Comparison of ENCODE assay signal across 11 cellular contexts in the genomic region with DNA sequence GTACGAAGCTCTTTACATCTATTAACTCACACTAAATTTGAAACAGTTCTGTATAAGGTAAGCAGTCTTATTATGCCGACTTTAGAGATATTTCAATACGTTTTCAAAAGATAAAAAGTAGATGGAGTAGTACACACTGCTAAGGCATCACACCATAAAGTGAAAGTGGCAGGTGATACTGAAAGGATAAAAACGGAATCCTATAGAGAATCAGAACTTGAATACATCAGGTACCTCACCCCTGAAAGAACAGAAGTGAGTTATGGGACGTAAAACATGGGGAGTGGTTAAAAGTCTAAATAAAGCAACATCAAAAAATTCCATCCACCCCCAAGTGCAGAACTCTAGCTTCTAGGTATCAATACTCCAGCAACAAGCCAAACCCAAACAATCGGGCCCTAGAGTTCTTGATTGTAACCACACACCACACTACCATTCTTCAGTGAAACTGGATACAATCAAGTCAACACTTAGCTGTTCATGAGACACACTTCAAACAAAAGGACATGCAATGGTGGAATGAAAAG.
DNase-seq lines count a peak whose midpoint lies in the region; ATAC-seq and TF ChIP-seq lines count a peak whose summit lies in the region.
"Had no signal": no experiment of that assay in that cellular context is flagged by ENCODE, and none has a peak within 500 bp of the region (broad histone marks: within the 10 kb centered on the region; RNA-seq: fewer than 3 reads in every experiment).

No MANE protein-coding gene starts in this region.

- H3K27ac ChIP-seq in right atrium auricular region = no peak overlapping the region
- H3K27ac ChIP-seq: neural progenitor cell, upper lobe of left lung had no signal

- TF ChIP-seq CTCF in right atrium auricular region (IDR thresholded peaks at IDR 0.05) = no peak

- H3K4me1 ChIP-seq in right atrium auricular region = no peaks in the 10 kb centered on the region
- H3K4me1 ChIP-seq: upper lobe of left lung had no signal

- H3K36me3 ChIP-seq in right atrium auricular region = no peaks in the 10 kb centered on the region
- H3K36me3 ChIP-seq: neural progenitor cell, upper lobe of left lung had no signal

- peak; percentile 16 for DNase-seq in NCI-H345 treated with DMSO at 0.1 percent for 48 hours (lab: John Stamatoyannopoulos, UW; ENCODE audit: unreplicated experiment)
- DNase-seq in NCI-H146 treated with DMSO at 0.1 percent for 48 hours (lab: John Stamatoyannopoulos, UW; ENCODE audit: unreplicated experiment) = no peak
- no peak for DNase-seq in right atrium auricular region (ENCODE audit: low spot score)
- DNase-seq in stimulated activated CD4-positive, alpha-beta T cell treated with anti-CD3 and anti-CD28 coated beads, Interleukin-2, amount 100 ng/mL, for 48 hours = no peak
- DNase-seq: stimulated activated CD4-positive, alpha-beta T cell treated with anti-CD3 and anti-CD28 coated beads, Interleukin-4, amount 100 ng/mL, for 4 hours; upper lobe of left lung had no signal

- no peak overlapping the region for H3K4me3 ChIP-seq in right atrium auricular region
- H3K4me3 ChIP-seq: neural progenitor cell, upper lobe of left lung had no signal

- H3K9me3 ChIP-seq in right atrium auricular region = no peaks in the 10 kb centered on the region
- H3K9me3 ChIP-seq: upper lobe of left lung had no signal

- peak; percentile 60 for ATAC-seq in GM18508 (IDR thresholded peaks at IDR 0.05; ENCODE audit: insufficient read depth, unreplicated experiment)
- ATAC-seq in GM19328 (IDR thresholded peaks at IDR 0.05; ENCODE audit: unreplicated experiment) = peak; percentile 75
- ATAC-seq in HG02938 (IDR thresholded peaks at IDR 0.05; ENCODE audit: unreplicated experiment) = peak; percentile 94
- no peak for ATAC-seq in GM21737 (IDR thresholded peaks at IDR 0.05; ENCODE audit: unreplicated experiment)

- no peaks in the 10 kb centered on the region for H3K27me3 ChIP-seq in right atrium auricular region
- H3K27me3 ChIP-seq: neural progenitor cell, upper lobe of left lung had no signal
